In the genomic region with DNA sequence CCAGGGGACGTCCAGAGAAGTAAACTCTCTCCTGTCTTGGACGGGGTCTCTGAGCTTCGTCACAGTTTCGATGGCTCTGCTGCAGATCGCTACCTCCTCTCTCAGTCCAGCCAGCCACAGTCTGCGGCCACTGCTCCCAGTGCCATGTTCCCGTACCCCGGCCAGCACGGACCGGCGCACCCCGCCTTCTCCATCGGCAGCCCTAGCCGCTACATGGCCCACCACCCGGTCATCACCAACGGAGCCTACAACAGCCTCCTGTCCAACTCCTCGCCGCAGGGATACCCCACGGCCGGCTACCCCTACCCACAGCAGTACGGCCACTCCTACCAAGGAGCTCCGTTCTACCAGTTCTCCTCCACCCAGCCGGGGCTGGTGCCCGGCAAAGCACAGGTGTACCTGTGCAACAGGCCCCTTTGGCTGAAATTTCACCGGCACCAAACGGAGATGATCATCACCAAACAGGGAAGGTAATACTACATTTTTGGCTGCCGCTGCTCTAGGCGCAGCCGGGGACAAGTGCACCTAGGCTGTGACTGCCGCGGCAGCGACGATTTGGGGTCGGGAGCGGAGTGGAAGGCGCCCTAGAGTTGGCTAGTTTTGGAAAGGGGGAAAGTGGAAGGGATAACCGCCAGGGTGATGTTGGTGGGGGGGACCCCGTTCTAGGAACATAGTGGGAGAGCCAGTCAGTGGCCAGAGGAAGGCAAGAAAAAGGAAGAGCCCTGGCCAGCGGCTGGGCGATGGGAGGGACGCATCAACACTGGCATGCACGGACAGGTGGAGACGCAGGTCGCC, we compare ENCODE assay signal across 9 cellular contexts. TPM values are rescaled to one million over a fixed set of nuclear protein-coding genes. Genes with fewer than 3 reads are reported as not detected.
A peak's percentile ranks its signal among the peaks of the same experiment; 100 is the strongest.
DNase-seq lines count a peak whose midpoint lies in the region; ATAC-seq and TF ChIP-seq lines count a peak whose summit lies in the region.
"Had no signal": no experiment of that assay in that cellular context is flagged by ENCODE, and none has a peak within 500 bp of the region (broad histone marks: within the 10 kb centered on the region; RNA-seq: fewer than 3 reads in every experiment).

No MANE protein-coding gene starts in this region.

- CTCF ChIA-PET in activated naive CD4-positive, alpha-beta T cell treated with anti-CD3 and anti-CD28 coated beads, Interleukin-2, amount 10 ng/mL, durations not matched to agents 7 days and 5 days (lab: Charles Lee) = interaction anchor here (1.2 kb wide), 1 partner anchor 9 kb away, joined by 3 read pairs; no protein-coding TSS in a partner anchor
- CTCF ChIA-PET in T-cell (lab: Charles Lee) = interaction anchor here in 1 of 2 donors (1.2 kb wide), 1 partner anchor 10 kb away, joined by 3 read pairs; no protein-coding TSS in a partner anchor

- ATAC-seq in T-cell (replicated peaks in 1 of 4) = peak in 3 of 4 experiments; percentile 17 to 22 (median 19)
- ATAC-seq in GM19328 (IDR thresholded peaks at IDR 0.05; ENCODE audit: unreplicated experiment) = no peak
- no peak for ATAC-seq in GM21515 (IDR thresholded peaks at IDR 0.05; ENCODE audit: unreplicated experiment)
- ATAC-seq: body of pancreas had no signal

- peaks cover 81% of the 10 kb centered on the region for H3K27me3 Mint-ChIP-seq in activated naive CD4-positive, alpha-beta T cell treated with anti-CD3 and anti-CD28 coated beads, Interleukin-2, amount 10 ng/mL, durations not matched to agents 7 days and 5 days
- H3K27me3 Mint-ChIP-seq in T-cell = peaks cover 72 to 73% of the 10 kb centered on the region in 2 donors
- H3K27me3 Mint-ChIP-seq in glutamatergic neuron (ENCODE audit: unreplicated experiment) = peaks cover 52% of the 10 kb centered on the region

- peaks cover 59% of the 10 kb centered on the region for H3K4me1 Mint-ChIP-seq in activated naive CD4-positive, alpha-beta T cell treated with anti-CD3 and anti-CD28 coated beads, Interleukin-2, amount 10 ng/mL, durations not matched to agents 7 days and 5 days
- H3K4me1 Mint-ChIP-seq in T-cell (peaks cover 46 to 48% (median 48%) of the 10 kb centered on the region in 3 donors), glutamatergic neuron (ENCODE audit: low read depth, unreplicated experiment) (peaks cover 41% of the 10 kb centered on the region)

- H3K27ac Mint-ChIP-seq in activated naive CD4-positive, alpha-beta T cell treated with anti-CD3 and anti-CD28 coated beads, Interleukin-2, amount 10 ng/mL, durations not matched to agents 7 days and 5 days = peak overlapping the region; percentile 70
- H3K27ac Mint-ChIP-seq in T-cell (peak overlapping the region in 1 of 2 donors; percentile 18), glutamatergic neuron (ENCODE audit: unreplicated experiment) (no peak overlapping the region)

- TF ChIP-seq CTCF in glutamatergic neuron (IDR thresholded peaks at IDR 0.05; ENCODE audit: partially characterized antibody, unreplicated experiment) = no peak

- H3K4me3 Mint-ChIP-seq in activated naive CD4-positive, alpha-beta T cell treated with anti-CD3 and anti-CD28 coated beads, Interleukin-2, amount 10 ng/mL, durations not matched to agents 7 days and 5 days = peak overlapping the region; percentile 50
- H3K4me3 Mint-ChIP-seq in T-cell (peak overlapping the region in 2 of 3 donors; percentile 58 to 85), glutamatergic neuron (ENCODE audit: unreplicated experiment) (peak overlapping the region; percentile 96)

- DNase-seq in activated naive CD4-positive, alpha-beta T cell treated with anti-CD3 and anti-CD28 coated beads, Interleukin-2, amount 10 ng/mL, durations not matched to agents 7 days and 5 days = peak; percentile 39
- DNase-seq in activated naive CD4-positive, alpha-beta T cell treated with anti-CD3 and anti-CD28 coated beads, Interleukin-2, amount 50 U/mL, for 16 hours = no peak
- DNase-seq in T-cell = peak in 1 of 34 experiments; percentile 9
- DNase-seq in glutamatergic neuron = no peak
- peak; percentile 10 for DNase-seq in superior temporal gyrus (ENCODE audit: extremely low spot score)
- no peak for DNase-seq in NCI-H1930 (lab: John Stamatoyannopoulos, UW)
- DNase-seq: body of pancreas had no signal

- POLR2A ChIA-PET in T-cell (lab: Charles Lee) = no interaction called here

- H3K36me3 Mint-ChIP-seq in activated naive CD4-positive, alpha-beta T cell treated with anti-CD3 and anti-CD28 coated beads, Interleukin-2, amount 10 ng/mL, durations not matched to agents 7 days and 5 days = peaks cover 16% of the 10 kb centered on the region
- H3K36me3 Mint-ChIP-seq in T-cell = no peaks in the 10 kb centered on the region
- H3K36me3 Mint-ChIP-seq in glutamatergic neuron (ENCODE audit: unreplicated experiment) = peaks cover 4% of the 10 kb centered on the region

- no peaks in the 10 kb centered on the region for H3K9me3 Mint-ChIP-seq in activated naive CD4-positive, alpha-beta T cell treated with anti-CD3 and anti-CD28 coated beads, Interleukin-2, amount 10 ng/mL, durations not matched to agents 7 days and 5 days
- no peaks in the 10 kb centered on the region for H3K9me3 Mint-ChIP-seq in T-cell
- H3K9me3 Mint-ChIP-seq in glutamatergic neuron (ENCODE audit: unreplicated experiment) = peaks cover 36% of the 10 kb centered on the region

RNA-seq across cellular contexts. Expression of gene TBR1, which starts 0.7 kb away (rescaled TPM):
- total RNA-seq in T-cell (not detected), glutamatergic neuron (ENCODE audit: unreplicated experiment) (not detected)
- total RNA-seq: body of pancreas had no signal

Comparison
In these comparisons a context has a peak if more than half of its experiments do, and no peak if none do; other contexts are left out.
1. DNase-seq: peak in activated naive CD4-positive, alpha-beta T cell treated with anti-CD3 and anti-CD28 coated beads, Interleukin-2, amount 10 ng/mL, durations not matched to agents 7 days and 5 days (single experiment) and superior temporal gyrus (single experiment); none in activated naive CD4-positive, alpha-beta T cell treated with anti-CD3 and anti-CD28 coated beads, Interleukin-2, amount 50 U/mL, for 16 hours (single experiment), glutamatergic neuron (single experiment) and NCI-H1930 (0 of 2).
2. ATAC-seq: peak in T-cell (3 of 4); none in GM19328 (single experiment) and GM21515 (single experiment).
3. Peak in every context shown above with its lines, with median percentiles within 50 percentile points of each other: H3K4me3 Mint-ChIP-seq.